1 cellular context compared by ENCODE assay signal in the genomic region with DNA sequence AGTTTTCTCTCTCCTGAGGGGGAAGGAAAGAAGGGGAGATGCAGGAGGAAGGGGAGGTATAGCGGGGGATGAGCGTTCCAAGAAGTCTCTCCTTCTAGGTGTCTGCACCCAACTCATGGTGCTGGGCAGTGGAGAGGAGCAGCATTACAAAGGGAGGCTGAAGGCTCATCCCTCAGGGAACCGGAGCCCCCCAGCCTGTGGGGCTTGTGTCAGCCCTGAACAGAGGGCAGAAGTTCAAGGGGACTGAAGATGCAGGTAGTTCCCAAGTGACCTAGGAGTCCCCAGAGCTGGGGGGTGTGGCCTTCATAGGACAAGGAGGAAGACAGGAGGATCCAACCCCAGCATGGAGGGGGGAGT.
TF ChIP-seq lines count a peak whose summit lies in the region.

No MANE protein-coding gene starts in this region.

TF ChIP-seq in WTC11, 78 proteins besides CTCF, POLR2A, EP300 and RAD21 (continued from another document):
- no peak for TF ChIP-seq TEAD1 (CRISPR knock-in tag; IDR thresholded peaks at IDR 0.05)
- TF ChIP-seq, protein P1, sequence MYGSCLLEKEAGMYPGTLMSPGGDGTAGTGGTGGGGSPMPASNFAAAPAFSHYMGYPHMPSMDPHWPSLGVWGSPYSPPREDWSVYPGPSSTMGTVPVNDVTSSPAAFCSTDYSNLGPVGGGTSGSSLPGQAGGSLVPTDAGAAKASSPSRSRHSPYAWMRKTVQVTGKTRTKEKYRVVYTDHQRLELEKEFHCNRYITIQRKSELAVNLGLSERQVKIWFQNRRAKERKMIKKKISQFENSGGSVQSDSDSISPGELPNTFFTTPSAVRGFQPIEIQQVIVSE (CRISPR knock-in tag; IDR thresholded peaks at IDR 0.05; ENCODE audit: borderline replicate concordance), result no peak
- TF ChIP-seq, protein P2, sequence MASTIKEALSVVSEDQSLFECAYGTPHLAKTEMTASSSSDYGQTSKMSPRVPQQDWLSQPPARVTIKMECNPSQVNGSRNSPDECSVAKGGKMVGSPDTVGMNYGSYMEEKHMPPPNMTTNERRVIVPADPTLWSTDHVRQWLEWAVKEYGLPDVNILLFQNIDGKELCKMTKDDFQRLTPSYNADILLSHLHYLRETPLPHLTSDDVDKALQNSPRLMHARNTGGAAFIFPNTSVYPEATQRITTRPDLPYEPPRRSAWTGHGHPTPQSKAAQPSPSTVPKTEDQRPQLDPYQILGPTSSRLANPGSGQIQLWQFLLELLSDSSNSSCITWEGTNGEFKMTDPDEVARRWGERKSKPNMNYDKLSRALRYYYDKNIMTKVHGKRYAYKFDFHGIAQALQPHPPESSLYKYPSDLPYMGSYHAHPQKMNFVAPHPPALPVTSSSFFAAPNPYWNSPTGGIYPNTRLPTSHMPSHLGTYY (CRISPR knock-in tag; IDR thresholded peaks at IDR 0.05), result no peak
